23 cellular contexts compared by ENCODE assay signal in the genomic region with DNA sequence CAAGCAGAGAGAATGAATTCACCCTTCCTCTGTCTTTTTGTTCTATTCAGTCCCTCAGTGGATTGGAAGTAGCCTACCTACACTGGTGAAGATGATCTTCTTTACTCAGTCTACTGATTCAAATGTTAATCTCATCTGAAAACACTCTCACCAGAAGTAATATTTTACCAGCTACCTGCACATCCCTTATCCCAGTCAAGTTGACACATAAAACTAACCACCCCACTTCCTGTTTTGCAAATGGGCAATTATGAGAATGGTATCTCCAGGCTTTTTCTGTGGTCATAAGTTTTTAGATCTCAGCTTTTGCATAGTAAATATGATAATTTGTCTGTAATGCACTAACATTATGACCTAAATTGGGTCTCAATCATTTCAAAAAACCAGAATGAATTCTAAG.
A peak's percentile ranks its signal among the peaks of the same experiment; 100 is the strongest.
DNase-seq lines count a peak whose midpoint lies in the region; ATAC-seq and TF ChIP-seq lines count a peak whose summit lies in the region.
"Had no signal": no experiment of that assay in that cellular context is flagged by ENCODE, and none has a peak within 500 bp of the region (broad histone marks: within the 10 kb centered on the region; RNA-seq: fewer than 3 reads in every experiment).

No MANE protein-coding gene starts in this region.

- no peaks in the 10 kb centered on the region for H3K36me3 Mint-ChIP-seq in activated T-helper 17 cell treated with anti-CD3 and anti-CD28 coated beads, Interleukin-2, amount 50 U/mL, for 72 hours (ENCODE audit: low read depth)
- no peaks in the 10 kb centered on the region for H3K36me3 Mint-ChIP-seq in T-helper 17 cell (ENCODE audit: low read depth)
- H3K36me3 Mint-ChIP-seq in progenitor cell of endocrine pancreas (ENCODE audit: insufficient read depth), result no peaks in the 10 kb centered on the region

- peaks cover 26% of the 10 kb centered on the region for H3K4me1 ChIP-seq in mucosa of descending colon (ENCODE audit: low read depth)
- H3K4me1 ChIP-seq: BE2C had no signal

- H3K27me3 Mint-ChIP-seq in activated T-helper 17 cell treated with anti-CD3 and anti-CD28 coated beads, Interleukin-2, amount 50 U/mL, for 72 hours, result peaks cover 16% of the 10 kb centered on the region
- peaks cover 44% of the 10 kb centered on the region for H3K27me3 Mint-ChIP-seq in T-helper 17 cell
- peaks cover 11% of the 10 kb centered on the region for H3K27me3 Mint-ChIP-seq in progenitor cell of endocrine pancreas

- peaks cover 6% of the 10 kb centered on the region for H3K4me1 Mint-ChIP-seq in activated T-helper 17 cell treated with anti-CD3 and anti-CD28 coated beads, Interleukin-2, amount 50 U/mL, for 72 hours
- H3K4me1 Mint-ChIP-seq in T-helper 17 cell (no peaks in the 10 kb centered on the region), progenitor cell of endocrine pancreas (ENCODE audit: low read depth) (peaks cover 5% of the 10 kb centered on the region)

- no peak for TF ChIP-seq POLR2A in NB4 (IDR thresholded peaks at IDR 0.05; ENCODE audit: extremely low read depth, insufficient read length)

- H3K4me3 Mint-ChIP-seq in activated T-helper 17 cell treated with anti-CD3 and anti-CD28 coated beads, Interleukin-2, amount 50 U/mL, for 72 hours, result no peak overlapping the region
- H3K4me3 Mint-ChIP-seq in T-helper 17 cell (no peak overlapping the region), progenitor cell of endocrine pancreas (ENCODE audit: low read depth) (no peak overlapping the region)
- H3K4me3 Mint-ChIP-seq: GM23338; T-helper 1 cell treated with Interleukin-12 subunit alpha and Interleukin-12 subunit beta and Interleukin-4 antibody, amounts not matched to agents 30 μg/mL and 1 μg/mL, for 36 hours had no signal

- no peak overlapping the region for H3K4me3 ChIP-seq in NB4 (ENCODE audit: low read depth, low read length)
- no peak overlapping the region for H3K4me3 ChIP-seq in mucosa of descending colon
- H3K4me3 ChIP-seq: A549, GM23338, SJSA1 had no signal

- H3K9me3 ChIP-seq in mucosa of descending colon, result no peaks in the 10 kb centered on the region
- no peaks in the 10 kb centered on the region for H3K9me3 ChIP-seq in T-helper 17 cell (ENCODE audit: control insufficient read depth, low read length, poor library complexity, severe bottlenecking)
- H3K9me3 ChIP-seq: A549, BE2C, SJSA1 had no signal

- peak; percentile 11 to 12 for DNase-seq in Kasumi-1 (lab: John Stamatoyannopoulos, UW)
- peak; percentile 54 for DNase-seq in NB4 (ENCODE audit: low read depth)
- DNase-seq in mucosa of descending colon, result no peak
- DNase-seq in T-helper 17 cell, result no peak
- no peak for DNase-seq in progenitor cell of endocrine pancreas (ENCODE audit: low spot score, unreplicated experiment)
- DNase-seq: BE2C, DMS53, GDM1, HCEC 1CT, NCI-H1048, NCI-H1417 treated with DMSO at 0.1 percent for 48 hours, NCI-H187 treated with DMSO at 0.1 percent for 48 hours, NCI-H226, NCI-H510A treated with DMSO at 0.1 percent for 48 hours, NCI-H748 treated with DMSO at 0.1 percent for 48 hours had no signal

- H3K27ac Mint-ChIP-seq in activated T-helper 17 cell treated with anti-CD3 and anti-CD28 coated beads, Interleukin-2, amount 50 U/mL, for 72 hours, result no peak overlapping the region
- H3K27ac Mint-ChIP-seq in T-helper 17 cell (no peak overlapping the region), progenitor cell of endocrine pancreas (no peak overlapping the region)
- H3K27ac Mint-ChIP-seq: GM23338; T-helper 1 cell treated with Interleukin-12 subunit alpha and Interleukin-12 subunit beta and Interleukin-4 antibody, amounts not matched to agents 30 μg/mL and 1 μg/mL, for 36 hours had no signal

- no peak for TF ChIP-seq CTCF in NB4 (IDR thresholded peaks at IDR 0.05; ENCODE audit: low read depth, low read length)
- no peak for TF ChIP-seq CTCF in mucosa of descending colon (IDR thresholded peaks at IDR 0.05)
- no peak for TF ChIP-seq CTCF in progenitor cell of endocrine pancreas (IDR thresholded peaks at IDR 0.05; ENCODE audit: unreplicated experiment)

- peak; percentile 68 for ATAC-seq in activated T-helper 17 cell treated with anti-CD3 and anti-CD28 coated beads, Interleukin-2, amount 50 U/mL, for 72 hours (replicated peaks)
- peak; percentile 14 for ATAC-seq in mucosa of descending colon
- no peak for ATAC-seq in HG02763 (IDR thresholded peaks at IDR 0.05; ENCODE audit: unreplicated experiment)
- ATAC-seq in T-helper 17 cell, result no peak
- ATAC-seq in GM19452 (IDR thresholded peaks at IDR 0.05; ENCODE audit: unreplicated experiment), result no peak
- ATAC-seq: A549, GM23338, Right ventricle myocardium inferior had no signal

- H3K36me3 ChIP-seq in mucosa of descending colon (ENCODE audit: low read depth), result no peaks in the 10 kb centered on the region
- H3K36me3 ChIP-seq: BE2C, SJSA1 had no signal

- no peaks in the 10 kb centered on the region for H3K9me3 Mint-ChIP-seq in activated T-helper 17 cell treated with anti-CD3 and anti-CD28 coated beads, Interleukin-2, amount 50 U/mL, for 72 hours
- H3K9me3 Mint-ChIP-seq in progenitor cell of endocrine pancreas (ENCODE audit: low read depth), result no peaks in the 10 kb centered on the region
- H3K9me3 Mint-ChIP-seq: GM23338; T-helper 1 cell treated with Interleukin-12 subunit alpha and Interleukin-12 subunit beta and Interleukin-4 antibody, amounts not matched to agents 30 μg/mL and 1 μg/mL, for 36 hours had no signal

- intact Hi-C loops in mucosa of descending colon (cut with DNase I, micrococcal nuclease), result no loop called here

Comparison
In these comparisons a context has a peak if more than half of its experiments do, and no peak if none do; other contexts are left out.
1. DNase-seq: peak in Kasumi-1 (2 of 2) and NB4 (single experiment); none in mucosa of descending colon (0 of 3), T-helper 17 cell (0 of 3) and progenitor cell of endocrine pancreas (single experiment).
2. ATAC-seq: peak in activated T-helper 17 cell treated with anti-CD3 and anti-CD28 coated beads, Interleukin-2, amount 50 U/mL, for 72 hours (single experiment) and mucosa of descending colon (single experiment); none in HG02763 (single experiment), T-helper 17 cell (single experiment) and GM19452 (single experiment).